Comparison of ENCODE assay signal across 1 cellular context in genomic region chr17:30378191-30378796, GRCh38.
A peak's percentile ranks its signal among the peaks of the same experiment; 100 is the strongest.
TF ChIP-seq lines count a peak whose summit lies in the region.

No MANE protein-coding gene starts in this region.

TF ChIP-seq in WTC11, 78 proteins besides CTCF, POLR2A, EP300 and RAD21 (continued from another document):
- TF ChIP-seq ZNF512 (CRISPR knock-in tag; IDR thresholded peaks at IDR 0.05; ENCODE audit: borderline replicate concordance) = 0 out of 2 replicates have a peak, but pooled peaks have one; percentile 61
- TF ChIP-seq TEAD1 (CRISPR knock-in tag; IDR thresholded peaks at IDR 0.05) = peak; percentile 75; the same call in 1 of the 2 replicates
- TF ChIP-seq JUN (CRISPR knock-in tag; IDR thresholded peaks at IDR 0.05) = peak; percentile 74; the same call in 1 of the 2 replicates
- no peak for TF ChIP-seq NFE2L1 (CRISPR knock-in tag; IDR thresholded peaks at IDR 0.05)
- 0 out of 2 replicates have a peak, but pooled peaks have one; percentile 15 for TF ChIP-seq PRDM15 (CRISPR knock-in tag; IDR thresholded peaks at IDR 0.05)
- TF ChIP-seq MLX (CRISPR knock-in tag; IDR thresholded peaks at IDR 0.05) = no peak
- TF ChIP-seq ZNF121 (CRISPR knock-in tag; IDR thresholded peaks at IDR 0.05) = 0 out of 2 replicates have a peak, but pooled peaks have one; percentile 33
- TF ChIP-seq CREB1 (CRISPR knock-in tag; IDR thresholded peaks at IDR 0.05) = 0 out of 2 replicates have a peak, but pooled peaks have one; percentile 51
- TF ChIP-seq ZNF416 (CRISPR knock-in tag; IDR thresholded peaks at IDR 0.05) = no peak
- 0 out of 2 replicates have a peak, but pooled peaks have one; percentile 25 for TF ChIP-seq SMAD3 (CRISPR knock-in tag; IDR thresholded peaks at IDR 0.05; ENCODE audit: borderline replicate concordance)
- TF ChIP-seq FOXJ3 (CRISPR knock-in tag; IDR thresholded peaks at IDR 0.05; ENCODE audit: borderline replicate concordance) = no peak
- TF ChIP-seq GABPB1 (CRISPR knock-in tag; IDR thresholded peaks at IDR 0.05) = no peak
- no peak for TF ChIP-seq NFATC4 (CRISPR knock-in tag; IDR thresholded peaks at IDR 0.05)
- no peak for TF ChIP-seq ZNF425 (CRISPR knock-in tag; conservative IDR thresholded peaks at IDR 0.05)
- TF ChIP-seq NR1H2 (CRISPR knock-in tag; IDR thresholded peaks at IDR 0.05) = no peak
- no peak for TF ChIP-seq TEAD4 (CRISPR knock-in tag; IDR thresholded peaks at IDR 0.05)
- peak; percentile 45; the same call in 1 of the 2 replicates for TF ChIP-seq USF1 (CRISPR knock-in tag; IDR thresholded peaks at IDR 0.05)
- TF ChIP-seq ZNF396 (CRISPR knock-in tag; IDR thresholded peaks at IDR 0.05; ENCODE audit: borderline replicate concordance) = no peak
- no peak for TF ChIP-seq CDX4 (CRISPR knock-in tag; IDR thresholded peaks at IDR 0.05; ENCODE audit: borderline replicate concordance)
- TF ChIP-seq SMAD4 (CRISPR knock-in tag; IDR thresholded peaks at IDR 0.05) = peak; percentile 72; the same call in 1 of the 2 replicates
- no peak for TF ChIP-seq RELA (CRISPR knock-in tag; IDR thresholded peaks at IDR 0.05; ENCODE audit: borderline replicate concordance)
- TF ChIP-seq IRF1 (CRISPR knock-in tag; IDR thresholded peaks at IDR 0.05) = peak; percentile 85; the same call in 1 of the 2 replicates
- 0 out of 2 replicates have a peak, but pooled peaks have one; percentile 20 for TF ChIP-seq NR2C2 (CRISPR knock-in tag; IDR thresholded peaks at IDR 0.05)
- TF ChIP-seq TCF7 (CRISPR knock-in tag; IDR thresholded peaks at IDR 0.05; ENCODE audit: low read depth) = 0 out of 2 replicates have a peak, but pooled peaks have one; percentile 40
- TF ChIP-seq MYBL2 (CRISPR knock-in tag; IDR thresholded peaks at IDR 0.05) = 0 out of 2 replicates have a peak, but pooled peaks have one; percentile 33
- peak; percentile 85; the same call in 1 of the 2 replicates for TF ChIP-seq FOXP4 (CRISPR knock-in tag; IDR thresholded peaks at IDR 0.05)
